Comparison of ENCODE assay signal across 9 cellular contexts in the genomic region with DNA sequence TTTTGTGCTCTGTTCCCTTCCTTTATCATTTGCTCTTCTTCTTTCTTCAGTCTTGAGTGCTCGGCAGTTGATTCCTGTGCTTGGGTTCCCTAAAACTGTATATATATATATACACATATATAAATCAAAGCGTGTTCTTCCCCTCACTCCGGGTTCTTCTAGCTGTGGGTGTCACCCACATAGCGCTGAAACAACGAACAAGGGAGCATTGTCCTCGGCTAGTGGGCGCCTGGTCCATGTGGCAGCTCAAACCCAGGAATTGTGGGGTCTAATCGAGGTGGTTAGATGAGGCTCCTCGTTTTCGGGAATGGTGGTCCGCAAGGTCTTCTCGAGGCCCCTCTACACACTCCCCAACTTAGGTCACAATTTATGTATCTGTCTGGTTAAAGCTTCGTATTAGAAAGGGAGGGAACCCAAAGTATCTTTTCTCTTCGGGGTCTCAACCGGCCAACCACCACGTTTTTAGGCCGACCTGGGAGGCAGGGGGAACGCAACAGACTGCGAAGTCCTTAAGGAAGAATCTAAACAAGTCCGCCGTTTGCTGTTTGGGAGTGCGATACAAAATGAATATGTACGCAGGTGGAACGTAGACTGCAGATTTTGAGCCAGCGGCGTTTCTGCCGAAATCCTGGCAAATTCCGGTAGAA. TPM values are rescaled to one million over a fixed set of nuclear protein-coding genes. Genes with fewer than 3 reads are reported as not detected.
DNase-seq lines count a peak whose midpoint lies in the region; ATAC-seq and TF ChIP-seq lines count a peak whose summit lies in the region.
"Had no signal": no experiment of that assay in that cellular context is flagged by ENCODE, and none has a peak within 500 bp of the region (broad histone marks: within the 10 kb centered on the region; RNA-seq: fewer than 3 reads in every experiment).

No MANE protein-coding gene starts in this region.

- H3K36me3 ChIP-seq in BJ (ENCODE audit: control insufficient read depth, insufficient read depth, low read length) (no peaks in the 10 kb centered on the region), iPS DF 6.9 (ENCODE audit: control insufficient read depth, insufficient read depth, low read length) (no peaks in the 10 kb centered on the region), skeletal muscle tissue (ENCODE audit: control insufficient read depth in 3 of 3, insufficient read depth in 3 of 3, low read length in 3 of 3) (no peaks in the 10 kb centered on the region)

- H3K36me3 Mint-ChIP-seq in HFFc6 (ENCODE audit: low read depth): peaks cover 6% of the 10 kb centered on the region
- peaks cover 6 to 15% of the 10 kb centered on the region in 2 donors for H3K36me3 Mint-ChIP-seq in activated naive CD4-positive, alpha-beta T cell treated with anti-CD3 and anti-CD28 coated beads, Interleukin-2, amount 50 U/mL, for 72 hours

- CTCF ChIA-PET in BJ (lab: Yijun Ruan, JAX): interaction anchor here (1.2 to 2.8 kb wide), 5 partner anchors 10 to 104 kb away, joined by 3 to 14 read pairs (median 7); partner anchors contain the start of gene TOMM40L

- peaks cover 27% of the 10 kb centered on the region for H3K4me1 Mint-ChIP-seq in HFFc6 (ENCODE audit: low read depth)

- H3K27me3 Mint-ChIP-seq in HFFc6 (ENCODE audit: insufficient read depth): peaks cover 6% of the 10 kb centered on the region

- H3K27ac Mint-ChIP-seq in HFFc6: peak overlapping the region; percentile 98
- peak overlapping the region; percentile 99 for H3K27ac Mint-ChIP-seq in activated naive CD4-positive, alpha-beta T cell treated with anti-CD3 and anti-CD28 coated beads, Interleukin-2, amount 50 U/mL, for 72 hours

- H3K27me3 ChIP-seq in BJ (ENCODE audit: control insufficient read depth, insufficient read depth, low read length) (0 out of 2 replicates have a peak, but pooled peaks cover 1% of the 10 kb centered on the region), iPS DF 6.9 (ENCODE audit: control insufficient read depth, insufficient read depth, low read length) (no peaks in the 10 kb centered on the region), skeletal muscle tissue (ENCODE audit: control insufficient read depth in 3 of 3, insufficient read depth in 3 of 3, low read length in 3 of 3) (no peaks in the 10 kb centered on the region)

- peak in 1 of 2 donors; percentile 2 for ATAC-seq in activated naive CD4-positive, alpha-beta T cell treated with anti-CD3 and anti-CD28 coated beads, Interleukin-2, amount 50 U/mL, for 72 hours
- no peak for ATAC-seq in HG02938 (IDR thresholded peaks at IDR 0.05; ENCODE audit: unreplicated experiment)

- TF ChIP-seq CTCF in BJ (IDR thresholded peaks at IDR 0.05; ENCODE audit: insufficient read depth, low read depth, low read length) (no peak), HFFc6 (IDR thresholded peaks at IDR 0.05) (no peak)

- no CpG with 5 or more reads among the region's 28 CpGs for WGBS in iPS DF 6.9 (ENCODE audit: insufficient coverage, insufficient read length)

- peak overlapping the region; percentile 98 for H3K4me3 Mint-ChIP-seq in HFFc6

- H3K4me3 ChIP-seq in BJ (ENCODE audit: low read depth, low read length) (peak overlapping the region; percentile 88), iPS DF 6.9 (ENCODE audit: low read length) (peak overlapping the region; percentile 39; the same call in 1 of the 2 replicates), skeletal muscle tissue (ENCODE audit: low read length in 3 of 3) (peak overlapping the region; percentile 98 to 100 (median 99))

- H3K9me3 ChIP-seq in iPS DF 6.9 (ENCODE audit: control insufficient read depth, insufficient read depth, low read length) (no peaks in the 10 kb centered on the region), skeletal muscle tissue (ENCODE audit: control insufficient read depth in 3 of 3, low read length in 3 of 3) (no peaks in the 10 kb centered on the region)

- H3K4me1 ChIP-seq in iPS DF 6.9 (ENCODE audit: control insufficient read depth, insufficient read depth, low read length): peaks cover 2% of the 10 kb centered on the region; the same call in 1 of the 2 replicates
- peaks cover 13 to 21% (median 17%) of the 10 kb centered on the region in 3 donors for H3K4me1 ChIP-seq in skeletal muscle tissue (ENCODE audit: control insufficient read depth in 3 of 3, insufficient read depth in 3 of 3, low read length in 3 of 3)

- peak overlapping the region; percentile 96 to 100 (median 99) for H3K9ac ChIP-seq in skeletal muscle tissue (ENCODE audit: low read depth in 1 of 3, low read length in 3 of 3)

- H3K9me3 Mint-ChIP-seq in HFFc6: no peaks in the 10 kb centered on the region
- H3K9me3 Mint-ChIP-seq in activated naive CD4-positive, alpha-beta T cell treated with anti-CD3 and anti-CD28 coated beads, Interleukin-2, amount 50 U/mL, for 72 hours: no peaks in the 10 kb centered on the region

- no peak for DNase-seq in BJ (ENCODE audit: low read depth)
- DNase-seq in HFFc6: no peak
- DNase-seq in activated naive CD4-positive, alpha-beta T cell treated with anti-CD3 and anti-CD28 coated beads, Interleukin-2, amount 50 U/mL, for 72 hours (ENCODE audit: low spot score in 2 of 2): no peak
- no peak for DNase-seq in iPS DF 6.9 (ENCODE audit: low read depth, low spot score)
- no peak for DNase-seq in UCSD-AML1 (lab: John Stamatoyannopoulos, UW; ENCODE audit: unreplicated experiment)
- DNase-seq in NAMALWA (ENCODE audit: low spot score): no peak

- H3K27ac ChIP-seq in iPS DF 6.9 (ENCODE audit: low read length) (no peak overlapping the region), skeletal muscle tissue (ENCODE audit: low read depth, low read length) (peak overlapping the region; percentile 99)

- POLR2A ChIA-PET in BJ (lab: Charles Lee): no interaction called here

RNA-seq across cellular contexts. Expression of gene SDHC, which starts 0.5 kb away (rescaled TPM):
- polyA plus RNA-seq in BJ (2011; rRNA removed): 275 and 315 TPM in 2 replicates
- 49.1 and 89.5 TPM in 2 replicates for polyA minus RNA-seq in BJ (2011; rRNA and poly(A)+ RNA removed)
- total RNA-seq in HFFc6 (2021; fragmentation: NEBNext Ultra II Directional; extraction: Animal tissue kit (Norgen Biotek cat#: 25700)): 100 to 1,000 TPM; 237 to 285 (median 247) TPM
- 100 to 1,000 TPM; 179 to 207 TPM for total RNA-seq in activated naive CD4-positive, alpha-beta T cell treated with anti-CD3 and anti-CD28 coated beads, Interleukin-2, amount 50 U/mL, for 72 hours
- 18.3 TPM for total RNA-seq in skeletal muscle tissue

RNA-seq across cellular contexts. Expression of gene MPZ, which starts 3.9 kb away (rescaled TPM):
- polyA plus RNA-seq in BJ (2011; rRNA removed): 0.42 and 0.69 TPM in 2 replicates
- polyA minus RNA-seq in BJ (2011; rRNA and poly(A)+ RNA removed): 0.47 and 0.57 TPM in 2 replicates
- total RNA-seq in HFFc6 (2021; fragmentation: NEBNext Ultra II Directional; extraction: Animal tissue kit (Norgen Biotek cat#: 25700)): 1 to 10 TPM in 1 of 6 experiments, under 1 TPM in 5; 0.28 to 1.1 (median 0.64) TPM
- 1 to 10 TPM; 6.4 to 7.1 TPM for total RNA-seq in activated naive CD4-positive, alpha-beta T cell treated with anti-CD3 and anti-CD28 coated beads, Interleukin-2, amount 50 U/mL, for 72 hours
- total RNA-seq in skeletal muscle tissue: 63.7 TPM

RNA-seq across cellular contexts. Expression of gene CFAP126, which starts 54.0 kb away (rescaled TPM):
- not detected in 2 replicates for polyA plus RNA-seq in BJ (2011; rRNA removed)
- not detected in 2 replicates for polyA minus RNA-seq in BJ (2011; rRNA and poly(A)+ RNA removed)
- total RNA-seq in HFFc6 (2021; fragmentation: NEBNext Ultra II Directional; extraction: Animal tissue kit (Norgen Biotek cat#: 25700)): not detected
- not detected for total RNA-seq in activated naive CD4-positive, alpha-beta T cell treated with anti-CD3 and anti-CD28 coated beads, Interleukin-2, amount 50 U/mL, for 72 hours
- total RNA-seq in skeletal muscle tissue: not detected
- total RNA-seq: renal cortical epithelial cell had no signal

RNA-seq across cellular contexts. Expression of gene PCP4L1, which starts 55.1 kb away (rescaled TPM):
- polyA plus RNA-seq in BJ (2011; rRNA removed): not detected in 2 replicates
- not detected in 2 replicates for polyA minus RNA-seq in BJ (2011; rRNA and poly(A)+ RNA removed)
- not detected for total RNA-seq in HFFc6 (2021; fragmentation: NEBNext Ultra II Directional; extraction: Animal tissue kit (Norgen Biotek cat#: 25700))
- under 1 TPM in 1 of 2 donors, not detected in 1; 0.97 TPM for total RNA-seq in activated naive CD4-positive, alpha-beta T cell treated with anti-CD3 and anti-CD28 coated beads, Interleukin-2, amount 50 U/mL, for 72 hours
- 0.52 TPM for total RNA-seq in skeletal muscle tissue

Comparison
In these comparisons a context has a peak if more than half of its experiments do, and no peak if none do; other contexts are left out.
1. H3K4me3 ChIP-seq: peak in every context shown above with its lines; median percentile 99 in skeletal muscle tissue; 88 in BJ; 39 in iPS DF 6.9.